35 cellular contexts compared by ENCODE assay signal in the genomic region with DNA sequence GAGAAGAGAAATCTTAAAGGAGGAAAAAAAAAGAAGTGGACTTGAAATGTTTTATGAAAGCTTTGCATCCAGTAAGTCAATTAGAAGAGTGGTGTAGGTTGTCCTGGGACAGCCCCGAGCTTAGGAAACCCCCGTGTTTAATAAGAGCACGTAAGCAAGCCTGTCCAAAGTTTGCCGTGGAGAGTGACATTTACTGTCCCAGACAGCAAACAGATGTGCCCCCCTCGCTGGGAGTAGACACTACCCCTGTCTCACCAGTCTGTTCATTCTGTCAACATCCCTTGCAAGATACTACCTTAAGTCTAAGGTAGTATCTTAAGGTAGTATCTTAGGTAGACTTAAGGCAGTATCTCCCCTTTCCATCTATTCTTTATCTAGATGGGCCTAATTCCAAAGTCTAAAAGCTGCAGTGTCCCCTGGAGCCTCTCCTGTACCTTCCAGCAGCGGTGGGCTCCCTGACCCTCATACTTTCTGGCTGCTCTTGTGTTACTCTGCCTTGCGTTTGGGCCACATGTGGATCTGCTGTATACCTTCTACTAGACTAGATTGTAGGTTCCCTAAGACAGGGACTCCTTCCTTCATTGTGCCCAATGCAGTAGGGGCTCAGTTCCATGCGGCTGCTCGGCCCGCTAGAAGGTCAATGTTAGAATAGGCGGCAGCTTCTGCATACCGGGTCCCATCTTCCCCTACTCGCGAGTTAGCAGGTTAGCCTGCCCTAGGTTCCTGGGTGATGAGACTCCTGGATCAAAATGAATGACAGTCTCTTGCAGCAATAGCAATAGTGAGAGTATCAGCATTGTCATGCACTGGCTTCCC.
"Had no signal": no experiment of that assay in that cellular context is flagged by ENCODE, and none has a peak within 500 bp of the region (broad histone marks: within the 10 kb centered on the region; RNA-seq: fewer than 3 reads in every experiment).

No MANE protein-coding gene starts in this region.

- DNase-seq: activated B cell treated with CpG ODN at 0.5 μM for 24 hours; activated CD4-positive, alpha-beta memory T cell treated with anti-CD3 and anti-CD28 coated beads for 36 hours; activated CD4-positive, alpha-beta T cell treated with anti-CD3 and anti-CD28 coated beads for 4 hours; activated CD4-positive, alpha-beta T cell treated with anti-CD3 and anti-CD28 coated beads, Interleukin-2, amount 10 ng/mL, durations not matched to agents 24 days and 14 days; activated CD4-positive, alpha-beta T cell treated with anti-CD3 and anti-CD28 coated beads, Interleukin-2, amount 50 U/mL, for 1 hour; activated CD4-positive, alpha-beta T cell treated with anti-CD3 and anti-CD28 coated beads, Interleukin-2, amount 50 U/mL, for 4 hours; activated CD4-positive, CD25-positive, alpha-beta regulatory T cell treated with anti-CD3 and anti-CD28 coated beads, Interleukin-2, amount 50 U/mL, for 72 hours; activated CD8-positive, alpha-beta memory T cell treated with anti-CD3 and anti-CD28 coated beads, Interleukin-2, amount 50 U/mL, for 4 hours; activated CD8-positive, alpha-beta T cell treated with anti-CD3 and anti-CD28 coated beads for 36 hours; activated effector memory CD4-positive, alpha-beta T cell treated with anti-CD3 and anti-CD28 coated beads, Interleukin-2, amount 50 U/mL, for 16 hours; activated gamma-delta T cell treated with Interleukin-2 at 50 U/mL for 16 hours; activated naive CD4-positive, alpha-beta T cell; activated naive CD4-positive, alpha-beta T cell treated with anti-CD3 and anti-CD28 coated beads for 36 hours; activated naive CD4-positive, alpha-beta T cell treated with anti-CD3 and anti-CD28 coated beads, Interleukin-2, amount 50 U/mL, for 16 hours; activated naive CD8-positive, alpha-beta T cell treated with anti-CD3 and anti-CD28 coated beads for 36 hours; activated T-cell treated with anti-CD3 and anti-CD28 coated beads for 4 hours; activated T-cell treated with anti-CD3 and anti-CD28 coated beads, Interleukin-2, amount 50 U/mL, for 1 hour; activated T-cell treated with anti-CD3 and anti-CD28 coated beads, Interleukin-2, amount 50 U/mL, for 4 hours; activated T-cell treated with anti-CD3 and anti-CD28 coated beads, Interleukin-2, amount 50 U/mL, for 72 hours; amniotic stem cell; aorta; body of pancreas; brain microvascular endothelial cell; central memory CD4-positive, alpha-beta T cell; T-helper 1 cell; T-helper 2 cell; T-helper 9 cell had no signal

- H3K36me3 ChIP-seq: adrenal gland, brain microvascular endothelial cell, breast epithelium had no signal

- ATAC-seq: activated CD8-positive, alpha-beta T cell treated with anti-CD3 and anti-CD28 coated beads for 36 hours; activated naive CD4-positive, alpha-beta T cell treated with anti-CD3 and anti-CD28 coated beads, Interleukin-2, amount 50 U/mL, for 72 hours; activated T-cell treated with anti-CD3 and anti-CD28 coated beads, Interleukin-2, amount 50 U/mL, for 4 hours; activated T-cell treated with anti-CD3 and anti-CD28 coated beads, Interleukin-2, amount 50 U/mL, for 72 hours; body of pancreas had no signal

- H3K4me3 ChIP-seq: adrenal gland, body of pancreas, breast epithelium had no signal

- H3K4me1 ChIP-seq: adrenal gland, body of pancreas, breast epithelium had no signal

- H3K4me3 Mint-ChIP-seq: activated B cell treated with CpG ODN at 0.5 μM for 24 hours; activated CD4-positive, alpha-beta memory T cell treated with anti-CD3 and anti-CD28 coated beads for 36 hours; activated CD4-positive, alpha-beta T cell treated with anti-CD3 and anti-CD28 coated beads, Interleukin-2, amount 10 ng/mL, durations not matched to agents 24 days and 14 days; activated CD8-positive, alpha-beta T cell treated with anti-CD3 and anti-CD28 coated beads for 36 hours; activated naive CD4-positive, alpha-beta T cell treated with anti-CD3 and anti-CD28 coated beads for 36 hours; activated naive CD8-positive, alpha-beta T cell treated with anti-CD3 and anti-CD28 coated beads for 36 hours; activated T-cell treated with anti-CD3 and anti-CD28 coated beads, Interleukin-2, amount 50 U/mL, for 4 hours; activated T-cell treated with anti-CD3 and anti-CD28 coated beads, Interleukin-2, amount 50 U/mL, for 72 hours; activated T-helper 1 cell treated with anti-CD3 and anti-CD28 coated beads, Interleukin-12 subunit alpha, Interleukin-12 subunit beta, Interleukin-2, Interleukin-4 antibody, amounts not matched to agents 30 ng/mL and 10 ng/mL and 1 ng/mL, durations not matched to agents 14 hours and 24 hours and 36 hours; activated T-helper 17 cell treated with anti-CD3 and anti-CD28 coated beads, Interleukin-2, amount 50 U/mL, for 72 hours; T-helper 1 cell treated with Interleukin-12 subunit alpha and Interleukin-12 subunit beta and Interleukin-4 antibody, amounts not matched to agents 30 μg/mL and 1 μg/mL, for 36 hours; T-helper 2 cell treated with Interferon-gamma antibody and Interleukin-4, amounts not matched to agents 5 μg/mL and 100 μg/mL, for 36 hours had no signal

- H3K27ac Mint-ChIP-seq: activated B cell treated with CpG ODN at 0.5 μM for 24 hours; activated CD4-positive, alpha-beta memory T cell treated with anti-CD3 and anti-CD28 coated beads for 36 hours; activated CD4-positive, alpha-beta T cell treated with anti-CD3 and anti-CD28 coated beads, Interleukin-2, amount 10 ng/mL, durations not matched to agents 24 days and 14 days; activated CD8-positive, alpha-beta T cell treated with anti-CD3 and anti-CD28 coated beads for 36 hours; activated naive CD4-positive, alpha-beta T cell treated with anti-CD3 and anti-CD28 coated beads for 36 hours; activated naive CD4-positive, alpha-beta T cell treated with anti-CD3 and anti-CD28 coated beads, Interleukin-2, amount 50 U/mL, for 72 hours; activated naive CD8-positive, alpha-beta T cell treated with anti-CD3 and anti-CD28 coated beads for 36 hours; activated T-cell treated with anti-CD3 and anti-CD28 coated beads, Interleukin-2, amount 50 U/mL, for 72 hours; activated T-helper 1 cell treated with anti-CD3 and anti-CD28 coated beads, Interleukin-12 subunit alpha, Interleukin-12 subunit beta, Interleukin-2, Interleukin-4 antibody, amounts not matched to agents 30 ng/mL and 10 ng/mL and 1 ng/mL, durations not matched to agents 14 hours and 24 hours and 36 hours; activated T-helper 17 cell treated with anti-CD3 and anti-CD28 coated beads, Interleukin-2, amount 50 U/mL, for 72 hours; T-helper 1 cell treated with Interleukin-12 subunit alpha and Interleukin-12 subunit beta and Interleukin-4 antibody, amounts not matched to agents 30 μg/mL and 1 μg/mL, for 36 hours; T-helper 2 cell treated with Interferon-gamma antibody and Interleukin-4, amounts not matched to agents 5 μg/mL and 100 μg/mL, for 36 hours had no signal

- H3K9me3 ChIP-seq: adrenal gland, body of pancreas, breast epithelium had no signal

- H3K36me3 Mint-ChIP-seq: activated CD4-positive, alpha-beta memory T cell treated with anti-CD3 and anti-CD28 coated beads for 36 hours; activated naive CD4-positive, alpha-beta T cell treated with anti-CD3 and anti-CD28 coated beads, Interleukin-2, amount 50 U/mL, for 72 hours; activated naive CD8-positive, alpha-beta T cell treated with anti-CD3 and anti-CD28 coated beads for 36 hours had no signal

- H3K27ac ChIP-seq: adrenal gland, body of pancreas, brain microvascular endothelial cell, breast epithelium, VCaP had no signal

- H3K27me3 Mint-ChIP-seq: activated B cell treated with CpG ODN at 0.5 μM for 24 hours; activated CD4-positive, alpha-beta T cell treated with anti-CD3 and anti-CD28 coated beads, Interleukin-2, amount 10 ng/mL, durations not matched to agents 24 days and 14 days; activated CD8-positive, alpha-beta T cell treated with anti-CD3 and anti-CD28 coated beads for 36 hours; activated naive CD8-positive, alpha-beta T cell treated with anti-CD3 and anti-CD28 coated beads for 36 hours; activated T-helper 17 cell treated with anti-CD3 and anti-CD28 coated beads, Interleukin-2, amount 50 U/mL, for 72 hours had no signal

- H3K4me1 Mint-ChIP-seq: activated B cell treated with CpG ODN at 0.5 μM for 24 hours; activated CD4-positive, alpha-beta T cell treated with anti-CD3 and anti-CD28 coated beads, Interleukin-2, amount 10 ng/mL, durations not matched to agents 24 days and 14 days; activated naive CD8-positive, alpha-beta T cell treated with anti-CD3 and anti-CD28 coated beads for 36 hours; activated T-helper 17 cell treated with anti-CD3 and anti-CD28 coated beads, Interleukin-2, amount 50 U/mL, for 72 hours had no signal

- H3K27me3 ChIP-seq: adrenal gland, body of pancreas, brain microvascular endothelial cell, breast epithelium had no signal

- H3K9me3 Mint-ChIP-seq: activated B cell treated with CpG ODN at 0.5 μM for 24 hours; activated CD4-positive, alpha-beta memory T cell treated with anti-CD3 and anti-CD28 coated beads for 36 hours; activated CD4-positive, alpha-beta T cell treated with anti-CD3 and anti-CD28 coated beads, Interleukin-2, amount 10 ng/mL, durations not matched to agents 24 days and 14 days; activated CD8-positive, alpha-beta T cell treated with anti-CD3 and anti-CD28 coated beads for 36 hours; activated naive CD4-positive, alpha-beta T cell treated with anti-CD3 and anti-CD28 coated beads for 36 hours; activated naive CD4-positive, alpha-beta T cell treated with anti-CD3 and anti-CD28 coated beads, Interleukin-2, amount 50 U/mL, for 72 hours; activated naive CD8-positive, alpha-beta T cell treated with anti-CD3 and anti-CD28 coated beads for 36 hours; activated T-cell treated with anti-CD3 and anti-CD28 coated beads, Interleukin-2, amount 50 U/mL, for 4 hours; activated T-cell treated with anti-CD3 and anti-CD28 coated beads, Interleukin-2, amount 50 U/mL, for 72 hours; activated T-helper 1 cell treated with anti-CD3 and anti-CD28 coated beads, Interleukin-12 subunit alpha, Interleukin-12 subunit beta, Interleukin-2, Interleukin-4 antibody, amounts not matched to agents 30 ng/mL and 10 ng/mL and 1 ng/mL, durations not matched to agents 14 hours and 24 hours and 36 hours; activated T-helper 17 cell treated with anti-CD3 and anti-CD28 coated beads, Interleukin-2, amount 50 U/mL, for 72 hours; T-helper 1 cell treated with Interleukin-12 subunit alpha and Interleukin-12 subunit beta and Interleukin-4 antibody, amounts not matched to agents 30 μg/mL and 1 μg/mL, for 36 hours; T-helper 2 cell treated with Interferon-gamma antibody and Interleukin-4, amounts not matched to agents 5 μg/mL and 100 μg/mL, for 36 hours had no signal
